In the genomic region with DNA sequence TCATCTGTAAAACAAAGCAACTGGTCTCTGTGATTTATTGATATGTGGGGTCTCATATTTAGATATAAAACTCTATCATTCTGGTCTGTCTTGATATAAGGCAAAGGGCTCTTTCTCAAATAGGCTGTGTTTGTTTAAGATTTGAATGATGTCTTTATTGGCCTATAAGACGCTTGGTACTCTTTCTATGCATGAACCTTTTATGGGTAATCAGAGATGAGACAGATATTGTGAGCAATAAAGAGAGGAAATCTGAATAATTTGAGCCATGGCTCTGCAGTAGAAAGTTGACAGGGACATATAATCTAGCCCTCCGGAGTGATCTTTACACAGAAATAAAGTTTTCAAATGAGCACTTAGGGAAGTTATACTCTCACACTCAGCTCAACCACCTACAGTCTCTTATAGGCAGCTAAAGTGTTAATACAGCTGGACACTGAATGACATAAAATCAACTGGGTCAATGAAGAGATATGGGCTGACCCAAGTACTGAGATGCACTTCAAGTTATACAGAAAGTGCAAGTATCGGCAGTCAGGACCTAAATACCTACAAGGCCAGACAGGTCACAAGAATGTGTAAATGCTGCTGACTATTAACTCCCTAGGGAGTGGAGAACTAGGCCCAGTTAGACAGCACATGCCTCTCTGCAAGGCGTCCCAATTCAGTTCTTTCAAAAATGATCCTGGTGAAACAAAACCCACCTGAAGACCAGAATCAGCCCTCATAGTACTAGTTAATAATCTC, we compare ENCODE assay signal across 10 cellular contexts.
A peak's percentile ranks its signal among the peaks of the same experiment; 100 is the strongest.
DNase-seq lines count a peak whose midpoint lies in the region; ATAC-seq, FAIRE-seq and TF ChIP-seq lines count a peak whose summit lies in the region.
"Had no signal": no experiment of that assay in that cellular context is flagged by ENCODE, and none has a peak within 500 bp of the region (broad histone marks: within the 10 kb centered on the region; RNA-seq: fewer than 3 reads in every experiment).

No MANE protein-coding gene starts in this region.

- peak overlapping the region; percentile 39 for H2AFZ ChIP-seq in neuronal stem cell (ENCODE audit: low read length)

- H3K18ac ChIP-seq in neuronal stem cell (ENCODE audit: low read length), result no peak overlapping the region

- peak; percentile 37 for FAIRE-seq in G401.6 (lab: Jason Lieb, UNC)
- FAIRE-seq: TTC549 had no signal

- no peak overlapping the region for H3K27ac ChIP-seq in neuronal stem cell (replicated peaks; ENCODE audit: low read length)
- peak overlapping the region in 1 of 2 donors; percentile 28 for H3K27ac ChIP-seq in coronary artery

- no peaks in the 10 kb centered on the region for H3K36me3 Mint-ChIP-seq in central memory CD8-positive, alpha-beta T cell (ENCODE audit: insufficient read depth)

- no peak overlapping the region for H2AK5ac ChIP-seq in neuronal stem cell (ENCODE audit: low read depth, low read length)

- H3K14ac ChIP-seq in neuronal stem cell (ENCODE audit: low read length), result no peak overlapping the region

- H3K23ac ChIP-seq in neuronal stem cell (ENCODE audit: low read depth, low read length, poor library complexity), result no peak overlapping the region

- H4K8ac ChIP-seq in neuronal stem cell (ENCODE audit: low read depth, low read length), result no peak overlapping the region

- no CpG with 5 or more reads among the region's 4 CpGs for WGBS in neuronal stem cell (ENCODE audit: extremely low coverage in 2 of 2, insufficient read length in 2 of 2, insufficient replicate concordance in 1 of 2), 2 donors

- no peaks in the 10 kb centered on the region for H3K9me3 ChIP-seq in neuronal stem cell (replicated peaks in 1 of 2; ENCODE audit: control insufficient read depth in 2 of 2, insufficient read depth in 1 of 2, low read depth in 1 of 2, low read length in 2 of 2)

- H3K4ac ChIP-seq in neuronal stem cell (ENCODE audit: low read length), result no peak overlapping the region

- peak overlapping the region; percentile 51 for H3K4me3 Mint-ChIP-seq in central memory CD8-positive, alpha-beta T cell

- TF ChIP-seq CTCF in coronary artery (IDR thresholded peaks at IDR 0.05), result no peak

- peaks cover 7 to 22% of the 10 kb centered on the region in 2 donors for H3K4me1 ChIP-seq in neuronal stem cell (ENCODE audit: control insufficient read depth in 2 of 2, insufficient read depth in 1 of 2, low read depth in 1 of 2, low read length in 2 of 2)

- H2BK120ac ChIP-seq in neuronal stem cell (ENCODE audit: low read depth, low read length), result no peak overlapping the region

- H2BK12ac ChIP-seq in neuronal stem cell (ENCODE audit: low read length), result no peak overlapping the region

- H2BK5ac ChIP-seq in neuronal stem cell (ENCODE audit: low read length), result no peak overlapping the region

- H3K27me3 ChIP-seq in neuronal stem cell (ENCODE audit: control insufficient read depth in 3 of 3, insufficient read depth in 3 of 3, low read depth in 1 of 3, low read length in 3 of 3), result no peaks in the 10 kb centered on the region
- H3K27me3 ChIP-seq: dorsolateral prefrontal cortex had no signal

- H3K79me1 ChIP-seq in neuronal stem cell (ENCODE audit: low read depth, low read length), result no peaks in the 10 kb centered on the region

- H3K4me3 ChIP-seq in neuronal stem cell (ENCODE audit: low read length in 2 of 2) (no peak overlapping the region), coronary artery (no peak overlapping the region)

- peak overlapping the region; percentile 57 for H3K27ac Mint-ChIP-seq in central memory CD8-positive, alpha-beta T cell (ENCODE audit: low read depth)

- no peak overlapping the region for H4K91ac ChIP-seq in neuronal stem cell (ENCODE audit: low read depth, low read length, poor library complexity)

- ATAC-seq in central memory CD8-positive, alpha-beta T cell (replicated peaks; ENCODE audit: extremely low read depth, poor library complexity, severe bottlenecking), result no peak

- no peak overlapping the region for H3K9ac ChIP-seq in neuronal stem cell (ENCODE audit: low read depth, low read length, poor library complexity)

- H3K4me2 ChIP-seq in neuronal stem cell (ENCODE audit: insufficient read depth, low read length, poor library complexity, severe bottlenecking), result no peak overlapping the region

- H3K27me3 Mint-ChIP-seq in central memory CD8-positive, alpha-beta T cell, result no peaks in the 10 kb centered on the region

- H3K4me1 Mint-ChIP-seq in central memory CD8-positive, alpha-beta T cell, result peaks cover 16% of the 10 kb centered on the region

- H3K9me3 Mint-ChIP-seq in central memory CD8-positive, alpha-beta T cell, result no peaks in the 10 kb centered on the region

- peaks cover 0 to 2% of the 10 kb centered on the region in 2 donors for H3K36me3 ChIP-seq in neuronal stem cell (replicated peaks in 1 of 2; ENCODE audit: control insufficient read depth in 2 of 2, insufficient read depth in 2 of 2, low read length in 2 of 2)

- peak; percentile 34 for DNase-seq in NAMALWA (ENCODE audit: low spot score)
- DNase-seq in central memory CD8-positive, alpha-beta T cell (ENCODE audit: low spot score in 2 of 2), result no peak
- no peak for DNase-seq in neuronal stem cell (ENCODE audit: low spot score)
- DNase-seq in DMS79 treated with DMSO at 0.1 percent for 48 hours (lab: John Stamatoyannopoulos, UW), result no peak
- DNase-seq in glomerular visceral epithelial cell (ENCODE audit: extremely low spot score), result no peak
- no peak for DNase-seq in amniotic stem cell (lab: John Stamatoyannopoulos, UW)
- DNase-seq in coronary artery (ENCODE audit: low spot score), result no peak
- DNase-seq: dorsolateral prefrontal cortex had no signal

- no peak overlapping the region for H2BK15ac ChIP-seq in neuronal stem cell (ENCODE audit: low read length)
